18 cellular contexts compared by ENCODE assay signal in the genomic region with DNA sequence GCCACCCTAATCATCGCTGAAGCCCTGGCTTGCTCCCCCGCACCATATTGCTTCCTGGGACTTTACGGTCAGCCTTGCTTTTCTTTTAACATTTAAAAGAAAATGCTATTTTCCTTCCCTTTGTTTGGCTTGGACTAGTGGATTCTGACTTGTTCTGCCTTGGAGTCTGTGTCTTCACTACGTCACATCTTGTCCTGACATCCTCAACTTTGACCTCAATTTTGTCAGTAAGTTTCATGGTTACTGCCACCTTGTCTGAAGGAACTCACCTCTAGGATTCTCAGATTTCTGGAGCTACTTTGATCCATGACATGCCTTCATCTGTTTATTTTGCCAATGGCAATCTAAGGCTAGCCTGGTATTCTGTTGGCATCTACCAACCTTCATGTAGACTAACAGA. TPM values are rescaled to one million over a fixed set of nuclear protein-coding genes. Genes with fewer than 3 reads are reported as not detected.
"Had no signal": no experiment of that assay in that cellular context is flagged by ENCODE, and none has a peak within 500 bp of the region (broad histone marks: within the 10 kb centered on the region; RNA-seq: fewer than 3 reads in every experiment).

No MANE protein-coding gene starts in this region.

- H3K27me3 ChIP-seq: cardiac muscle cell, left lung, neutrophil, tibial nerve had no signal

- H3K4me3 ChIP-seq: cardiac muscle cell, mucosa of descending colon, tibial nerve had no signal

- H3K9me3 Mint-ChIP-seq: activated T-helper 2 cell treated with anti-CD3 and anti-CD28 coated beads, Interferon-gamma antibody, Interleukin-2, Interleukin-4, amounts not matched to agents 10 μg/mL and 5 μg/mL and 100 μg/mL, durations not matched to agents 14 hours and 24 hours and 36 hours; natural killer cell; stimulated activated naive B cell treated with anti-CD40 and anti-IgM and Interleukin-4, amounts not matched to agents 10 μg/mL and 1 μg/mL and 100 μg/mL, for 72 hours had no signal

- H3K4me3 Mint-ChIP-seq: activated naive CD4-positive, alpha-beta T cell treated with anti-CD3 and anti-CD28 coated beads, Interleukin-2, amount 10 ng/mL, durations not matched to agents 7 days and 5 days; natural killer cell; stimulated activated naive B cell treated with anti-CD40 and anti-IgM and Interleukin-4, amounts not matched to agents 10 μg/mL and 1 μg/mL and 100 μg/mL, for 72 hours had no signal

- H3K27me3 Mint-ChIP-seq: activated naive CD4-positive, alpha-beta T cell treated with anti-CD3 and anti-CD28 coated beads, Interleukin-2, amount 10 ng/mL, durations not matched to agents 7 days and 5 days; stimulated activated naive B cell treated with anti-CD40 and anti-IgM and Interleukin-4, amounts not matched to agents 10 μg/mL and 1 μg/mL and 100 μg/mL, for 72 hours had no signal

- DNase-seq: activated CD4-positive, alpha-beta T cell treated with anti-CD3 and anti-CD28 coated beads, Interleukin-2, amount 50 U/mL, for 1 hour; activated naive CD4-positive, alpha-beta T cell treated with anti-CD3 and anti-CD28 coated beads, Interleukin-2, amount 10 ng/mL, durations not matched to agents 7 days and 5 days; foreskin fibroblast; hippocampal formation; kidney; left lung; mammary epithelial cell; mucosa of descending colon; natural killer cell; stimulated activated CD4-positive, alpha-beta T cell treated with anti-CD3 and anti-CD28 coated beads, Interleukin-2, amount 100 ng/mL, for 48 hours; stimulated activated naive B cell treated with anti-CD40 and anti-IgM and Interleukin-4, amounts not matched to agents 10 μg/mL and 1 μg/mL and 100 μg/mL, for 72 hours; T1000 had no signal

- H3K27ac ChIP-seq: cardiac muscle cell, left lung, tibial nerve had no signal

- H3K36me3 ChIP-seq: cardiac muscle cell had no signal

- H3K27ac Mint-ChIP-seq: activated naive CD4-positive, alpha-beta T cell treated with anti-CD3 and anti-CD28 coated beads, Interleukin-2, amount 10 ng/mL, durations not matched to agents 7 days and 5 days; activated T-helper 2 cell treated with anti-CD3 and anti-CD28 coated beads, Interferon-gamma antibody, Interleukin-2, Interleukin-4, amounts not matched to agents 10 μg/mL and 5 μg/mL and 100 μg/mL, durations not matched to agents 14 hours and 24 hours and 36 hours; stimulated activated naive B cell treated with anti-CD40 and anti-IgM and Interleukin-4, amounts not matched to agents 10 μg/mL and 1 μg/mL and 100 μg/mL, for 72 hours had no signal

- H3K9me3 ChIP-seq: left lung, mucosa of descending colon, neutrophil, tibial nerve had no signal

- ATAC-seq: activated CD4-positive, CD25-positive, alpha-beta regulatory T cell treated with anti-CD3 and anti-CD28 coated beads, Interleukin-2, amount 50 U/mL, for 24 hours; left lung; mucosa of descending colon; natural killer cell; stimulated activated naive B cell treated with anti-CD40 and anti-IgM and Interleukin-4, amounts not matched to agents 10 μg/mL and 1 μg/mL and 100 μg/mL, for 72 hours had no signal

RNA-seq across cellular contexts. Expression of a gene that starts 19.4 kb away (rescaled TPM):
- total RNA-seq: endothelial cell of umbilical vein had no signal
- polyA plus RNA-seq: endothelial cell of umbilical vein had no signal
